In the genomic region with DNA sequence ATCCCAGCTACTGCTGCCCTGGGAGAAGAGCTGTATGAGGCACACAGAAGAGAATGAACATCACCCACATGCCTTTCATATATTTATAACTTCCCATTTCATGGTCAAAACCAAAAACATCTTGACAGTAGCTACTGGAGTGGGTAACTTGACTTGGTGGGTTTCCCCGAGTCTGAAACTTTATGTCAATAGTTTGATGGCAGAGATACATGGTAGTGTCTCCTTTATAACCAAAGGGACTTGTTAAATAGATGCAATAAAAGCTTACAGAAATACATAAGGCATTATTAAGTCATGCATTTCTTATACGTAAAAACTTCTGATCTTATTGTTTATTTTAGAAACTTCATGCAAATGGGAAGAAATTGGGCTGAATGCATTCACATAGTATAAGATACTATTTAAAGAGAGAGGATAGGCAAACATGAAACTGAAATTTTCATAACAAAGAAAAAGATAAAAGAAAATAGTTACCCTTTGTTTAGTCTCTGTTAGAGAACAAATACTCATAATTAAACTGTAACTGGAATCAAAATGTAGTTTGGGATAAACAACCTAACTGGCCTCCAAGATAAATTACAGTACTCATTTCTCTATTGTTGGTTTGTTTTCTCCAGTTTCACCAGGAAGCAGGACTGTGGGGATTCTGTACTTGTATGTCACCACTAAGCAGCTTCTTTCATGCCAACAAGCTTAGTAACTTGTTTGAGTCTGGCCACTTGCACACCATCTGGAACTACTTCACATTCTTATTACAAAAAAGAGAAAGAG, we compare ENCODE assay signal across 1 cellular context.
TF ChIP-seq lines count a peak whose summit lies in the region.

No MANE protein-coding gene starts in this region.

TF ChIP-seq in GM23338, 12 proteins besides CTCF, POLR2A, EP300 and RAD21 (continued from another document):
- TF ChIP-seq, protein P1, sequence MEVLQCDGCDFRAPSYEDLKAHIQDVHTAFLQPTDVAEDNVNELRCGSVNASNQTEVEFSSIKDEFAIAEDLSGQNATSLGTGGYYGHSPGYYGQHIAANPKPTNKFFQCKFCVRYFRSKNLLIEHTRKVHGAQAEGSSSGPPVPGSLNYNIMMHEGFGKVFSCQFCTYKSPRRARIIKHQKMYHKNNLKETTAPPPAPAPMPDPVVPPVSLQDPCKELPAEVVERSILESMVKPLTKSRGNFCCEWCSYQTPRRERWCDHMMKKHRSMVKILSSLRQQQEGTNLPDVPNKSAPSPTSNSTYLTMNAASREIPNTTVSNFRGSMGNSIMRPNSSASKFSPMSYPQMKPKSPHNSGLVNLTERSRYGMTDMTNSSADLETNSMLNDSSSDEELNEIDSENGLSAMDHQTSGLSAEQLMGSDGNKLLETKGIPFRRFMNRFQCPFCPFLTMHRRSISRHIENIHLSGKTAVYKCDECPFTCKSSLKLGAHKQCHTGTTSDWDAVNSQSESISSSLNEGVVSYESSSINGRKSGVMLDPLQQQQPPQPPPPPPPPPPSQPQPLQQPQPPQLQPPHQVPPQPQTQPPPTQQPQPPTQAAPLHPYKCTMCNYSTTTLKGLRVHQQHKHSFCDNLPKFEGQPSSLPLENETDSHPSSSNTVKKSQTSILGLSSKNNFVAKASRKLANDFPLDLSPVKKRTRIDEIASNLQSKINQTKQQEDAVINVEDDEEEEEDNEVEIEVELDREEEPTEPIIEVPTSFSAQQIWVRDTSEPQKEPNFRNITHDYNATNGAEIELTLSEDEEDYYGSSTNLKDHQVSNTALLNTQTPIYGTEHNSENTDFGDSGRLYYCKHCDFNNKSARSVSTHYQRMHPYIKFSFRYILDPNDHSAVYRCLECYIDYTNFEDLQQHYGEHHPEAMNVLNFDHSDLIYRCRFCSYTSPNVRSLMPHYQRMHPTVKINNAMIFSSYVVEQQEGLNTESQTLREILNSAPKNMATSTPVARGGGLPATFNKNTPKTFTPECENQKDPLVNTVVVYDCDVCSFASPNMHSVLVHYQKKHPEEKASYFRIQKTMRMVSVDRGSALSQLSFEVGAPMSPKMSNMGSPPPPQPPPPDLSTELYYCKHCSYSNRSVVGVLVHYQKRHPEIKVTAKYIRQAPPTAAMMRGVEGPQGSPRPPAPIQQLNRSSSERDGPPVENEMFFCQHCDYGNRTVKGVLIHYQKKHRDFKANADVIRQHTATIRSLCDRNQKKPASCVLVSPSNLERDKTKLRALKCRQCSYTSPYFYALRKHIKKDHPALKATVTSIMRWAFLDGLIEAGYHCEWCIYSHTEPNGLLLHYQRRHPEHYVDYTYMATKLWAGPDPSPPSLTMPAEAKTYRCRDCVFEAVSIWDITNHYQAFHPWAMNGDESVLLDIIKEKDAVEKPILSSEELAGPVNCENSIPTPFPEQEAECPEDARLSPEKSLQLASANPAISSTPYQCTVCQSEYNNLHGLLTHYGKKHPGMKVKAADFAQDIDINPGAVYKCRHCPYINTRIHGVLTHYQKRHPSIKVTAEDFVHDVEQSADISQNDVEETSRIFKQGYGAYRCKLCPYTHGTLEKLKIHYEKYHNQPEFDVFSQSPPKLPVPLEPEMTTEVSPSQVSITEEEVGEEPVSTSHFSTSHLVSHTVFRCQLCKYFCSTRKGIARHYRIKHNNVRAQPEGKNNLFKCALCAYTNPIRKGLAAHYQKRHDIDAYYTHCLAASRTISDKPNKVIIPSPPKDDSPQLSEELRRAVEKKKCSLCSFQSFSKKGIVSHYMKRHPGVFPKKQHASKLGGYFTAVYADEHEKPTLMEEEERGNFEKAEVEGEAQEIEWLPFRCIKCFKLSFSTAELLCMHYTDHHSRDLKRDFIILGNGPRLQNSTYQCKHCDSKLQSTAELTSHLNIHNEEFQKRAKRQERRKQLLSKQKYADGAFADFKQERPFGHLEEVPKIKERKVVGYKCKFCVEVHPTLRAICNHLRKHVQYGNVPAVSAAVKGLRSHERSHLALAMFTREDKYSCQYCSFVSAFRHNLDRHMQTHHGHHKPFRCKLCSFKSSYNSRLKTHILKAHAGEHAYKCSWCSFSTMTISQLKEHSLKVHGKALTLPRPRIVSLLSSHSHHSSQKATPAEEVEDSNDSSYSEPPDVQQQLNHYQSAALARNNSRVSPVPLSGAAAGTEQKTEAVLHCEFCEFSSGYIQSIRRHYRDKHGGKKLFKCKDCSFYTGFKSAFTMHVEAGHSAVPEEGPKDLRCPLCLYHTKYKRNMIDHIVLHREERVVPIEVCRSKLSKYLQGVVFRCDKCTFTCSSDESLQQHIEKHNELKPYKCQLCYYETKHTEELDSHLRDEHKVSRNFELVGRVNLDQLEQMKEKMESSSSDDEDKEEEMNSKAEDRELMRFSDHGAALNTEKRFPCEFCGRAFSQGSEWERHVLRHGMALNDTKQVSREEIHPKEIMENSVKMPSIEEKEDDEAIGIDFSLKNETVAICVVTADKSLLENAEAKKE (CRISPR knock-in tag; IDR thresholded peaks at IDR 0.05), result no peak
- TF ChIP-seq STAT1 (IDR thresholded peaks at IDR 0.05; ENCODE audit: unreplicated experiment), result no peak
- no peak for TF ChIP-seq CREB1 (CRISPR knock-in tag; IDR thresholded peaks at IDR 0.05; ENCODE audit: low read depth)
- TF ChIP-seq EZH2phosphoT487 (IDR thresholded peaks at IDR 0.05; ENCODE audit: unreplicated experiment), result no peak
- TF ChIP-seq ZNF331 (CRISPR knock-in tag; IDR thresholded peaks at IDR 0.05; ENCODE audit: low read depth), result no peak
